Comparison of ENCODE assay signal across 1 cellular context in the genomic region with DNA sequence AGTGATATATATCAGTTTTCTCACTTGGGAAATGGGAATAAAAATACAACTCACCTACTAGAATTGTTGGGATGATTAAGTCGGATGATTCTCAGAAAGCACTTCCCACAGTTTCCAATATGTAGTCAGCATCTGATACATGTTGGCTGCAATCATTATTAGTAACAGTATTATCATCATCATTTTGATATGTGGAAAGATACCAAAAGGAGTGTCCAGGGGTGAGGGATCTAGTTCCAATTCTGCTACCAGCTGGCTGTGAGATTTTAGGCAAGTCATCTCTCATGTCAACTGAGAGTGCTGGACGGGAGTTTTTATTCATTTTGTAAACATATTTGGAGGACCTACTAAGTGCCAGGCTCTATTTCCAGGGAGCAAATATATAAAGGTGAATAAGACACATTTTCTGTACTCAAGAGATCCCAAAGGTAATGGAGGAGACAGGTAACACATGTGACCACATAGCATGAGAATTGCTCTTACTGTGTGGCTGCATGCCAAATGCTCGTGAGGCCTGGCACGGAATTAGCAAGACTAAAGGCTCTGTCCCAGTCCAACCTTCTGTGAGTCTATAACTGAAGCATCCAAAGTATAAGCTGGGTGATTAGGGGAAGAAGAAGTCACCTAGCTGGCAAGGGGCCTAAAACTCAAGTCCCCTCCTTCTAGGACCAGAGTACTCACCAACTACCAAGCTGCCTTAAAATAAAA.
TF ChIP-seq lines count a peak whose summit lies in the region.

No MANE protein-coding gene starts in this region.

TF ChIP-seq in GM23338, 12 proteins besides CTCF, POLR2A, EP300 and RAD21 (continued from another document):
- no peak for TF ChIP-seq ZNF462 (CRISPR knock-in tag; IDR thresholded peaks at IDR 0.05)
- TF ChIP-seq NANOG (IDR thresholded peaks at IDR 0.05; ENCODE audit: borderline replicate concordance) = no peak
- TF ChIP-seq EZH2phosphoT487 (IDR thresholded peaks at IDR 0.05; ENCODE audit: unreplicated experiment) = no peak
- no peak for TF ChIP-seq ZNF114 (CRISPR knock-in tag; IDR thresholded peaks at IDR 0.05)
- TF ChIP-seq ZNF331 (CRISPR knock-in tag; IDR thresholded peaks at IDR 0.05; ENCODE audit: low read depth) = no peak
- no peak for TF ChIP-seq EZH2 (IDR thresholded peaks at IDR 0.05; ENCODE audit: low read depth, unreplicated experiment)
- no peak for TF ChIP-seq CREB1 (CRISPR knock-in tag; IDR thresholded peaks at IDR 0.05; ENCODE audit: low read depth)
- TF ChIP-seq STAT1 (IDR thresholded peaks at IDR 0.05; ENCODE audit: unreplicated experiment) = no peak
- no peak for TF ChIP-seq POLR2AphosphoS5 (IDR thresholded peaks at IDR 0.05; ENCODE audit: low read depth)
